ENCODE assay signal across 8 cellular contexts in the genomic region with DNA sequence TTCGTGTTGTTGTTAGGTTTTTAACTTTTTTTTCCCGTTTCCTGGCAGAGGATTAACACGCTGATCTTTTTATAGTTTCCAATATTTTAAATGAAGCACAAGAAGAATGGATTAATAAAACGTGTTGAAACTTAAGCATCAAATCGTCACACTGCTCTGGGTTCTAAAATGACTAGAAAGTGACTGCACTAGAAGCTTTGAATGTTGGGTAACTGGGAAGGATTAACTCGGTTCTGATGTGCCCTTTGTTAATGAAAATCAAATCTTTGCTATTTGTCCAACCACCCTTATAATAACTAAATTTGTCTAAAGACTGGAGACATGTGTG.
DNase-seq lines count a peak whose midpoint lies in the region; TF ChIP-seq lines count a peak whose summit lies in the region.

No MANE protein-coding gene starts in this region.

- intact Hi-C loops in cardiac septum (cut with DNase I), result loop anchor here (1.0 to 5.0 kb wide), 3 partner anchors 31 to 404 kb away; no protein-coding TSS in a partner anchor

- H3K4me3 ChIP-seq in right atrium auricular region, result peak overlapping the region; percentile 55 to 56
- H3K4me3 ChIP-seq in fibroblast of mammary gland (ENCODE audit: control insufficient read depth, low read depth, low read length), result peak overlapping the region; percentile 50
- peak overlapping the region; percentile 23 to 52 (median 36) for H3K4me3 ChIP-seq in skin epidermis

- CTCF ChIA-PET in RWPE1 (lab: Yijun Ruan, JAX), result interaction anchor here (0.5 to 1.4 kb wide), 6 partner anchors 10 to 778 kb away, joined by 3 to 5 read pairs (median 4); no protein-coding TSS in a partner anchor

- H3K9me3 ChIP-seq in right atrium auricular region, result no peaks in the 10 kb centered on the region

- no peaks in the 10 kb centered on the region for H3K27me3 ChIP-seq in right atrium auricular region

- DNase-seq in right atrium auricular region (ENCODE audit: low spot score), result no peak
- DNase-seq in cardiac septum (ENCODE audit: low spot score), result no peak
- DNase-seq in RWPE1 (ENCODE audit: low spot score), result no peak
- DNase-seq in fibroblast of mammary gland (ENCODE audit: low read depth), result no peak
- DNase-seq in GOT3 (lab: John Stamatoyannopoulos, UW), result no peak
- DNase-seq in stimulated activated CD4-positive, alpha-beta T cell treated with anti-CD3 and anti-CD28 coated beads, Interleukin-4, amount 100 ng/mL, for 1 hour, result no peak
- no peak for DNase-seq in NK-92 (lab: John Stamatoyannopoulos, UW; ENCODE audit: unreplicated experiment)

- H3K36me3 ChIP-seq in right atrium auricular region, result no peaks in the 10 kb centered on the region

- POLR2A ChIA-PET in RWPE1 (lab: Yijun Ruan, JAX; ENCODE audit: low non-redundant PET), result interaction anchor here (1.3 to 1.5 kb wide), 2 partner anchors 10 to 102 kb away, joined by 3 to 4 read pairs; a partner anchor contains a TSS

- H3K4me1 ChIP-seq in right atrium auricular region, result peaks cover 0 to 13% of the 10 kb centered on the region in 2 donors

- H3K27ac ChIP-seq in right atrium auricular region (peak overlapping the region; percentile 85 to 92), RWPE1 (peak overlapping the region; percentile 96), skin epidermis (peak overlapping the region; percentile 54 to 98 (median 88))

- TF ChIP-seq CTCF in right atrium auricular region (IDR thresholded peaks at IDR 0.05), result no peak
- TF ChIP-seq CTCF in RWPE1 (conservative IDR thresholded peaks at IDR 0.05; ENCODE audit: low read depth), result no peak
- no peak for TF ChIP-seq CTCF in fibroblast of mammary gland (conservative IDR thresholded peaks at IDR 0.05; ENCODE audit: control insufficient read depth, insufficient read depth, low read depth, low read length)
